In genomic region chr3:12578742-12579141, GRCh38 we compare ENCODE assay signal across 18 cellular contexts. TPM values are rescaled to one million over a fixed set of nuclear protein-coding genes. Genes with fewer than 3 reads are reported as not detected.
A peak's percentile ranks its signal among the peaks of the same experiment; 100 is the strongest.
DNase-seq lines count a peak whose midpoint lies in the region; ATAC-seq and TF ChIP-seq lines count a peak whose summit lies in the region.
"Had no signal": no experiment of that assay in that cellular context is flagged by ENCODE, and none has a peak within 500 bp of the region (broad histone marks: within the 10 kb centered on the region; RNA-seq: fewer than 3 reads in every experiment).

No MANE protein-coding gene starts in this region.

- H3K27me3 ChIP-seq in adipocyte (replicated peaks; ENCODE audit: control insufficient read depth, insufficient read depth, low read length) (no peaks in the 10 kb centered on the region), foreskin keratinocyte (no peaks in the 10 kb centered on the region)
- H3K27me3 ChIP-seq: heart left ventricle, testis had no signal

- H3K9ac ChIP-seq in adipocyte (ENCODE audit: low read length) = peak overlapping the region; percentile 31

- H3K4me1 ChIP-seq in adipocyte (ENCODE audit: control insufficient read depth, insufficient read depth, low read length) (peaks cover 58% of the 10 kb centered on the region), foreskin keratinocyte (no peaks in the 10 kb centered on the region)

- no peak overlapping the region for H3K27ac ChIP-seq in foreskin keratinocyte

- H3K4me3 ChIP-seq in AG09309 (ENCODE audit: control insufficient read depth, low read depth, low read length) (no peak overlapping the region), GM12864 (ENCODE audit: low read depth, low read length) (no peak overlapping the region), adipocyte (ENCODE audit: low read length) (no peak overlapping the region)
- H3K4me3 ChIP-seq: heart left ventricle, testis had no signal

- H3K36me3 ChIP-seq in adipocyte (ENCODE audit: control insufficient read depth, insufficient read depth, low read length, severe bottlenecking) = peaks cover 89% of the 10 kb centered on the region

- no peaks in the 10 kb centered on the region for H3K9me3 ChIP-seq in adipocyte (ENCODE audit: control insufficient read depth, low read length)
- H3K9me3 ChIP-seq: testis had no signal

- ATAC-seq in foreskin keratinocyte (no peak), HG02678 (IDR thresholded peaks at IDR 0.05; ENCODE audit: unreplicated experiment) (no peak)
- ATAC-seq: heart left ventricle had no signal

- DNase-seq in AG09309 (ENCODE audit: low read depth) (no peak), GM12864 (ENCODE audit: low read depth) (no peak), adipocyte (ENCODE audit: low read depth) (peak; percentile 14), foreskin keratinocyte (no peak), NCI-H2029 treated with DMSO at 0.1 percent for 48 hours (lab: John Stamatoyannopoulos, UW) (no peak), NCI-H82 treated with DMSO at 0.1 percent for 48 hours (lab: John Stamatoyannopoulos, UW; ENCODE audit: unreplicated experiment) (no peak), superior temporal gyrus (ENCODE audit: extremely low spot score) (no peak)
- DNase-seq: activated naive CD4-positive, alpha-beta T cell treated with Interleukin-2 at 50 U/mL for 16 hours; caudate nucleus; CD4-positive, alpha-beta memory T cell; GF-D8; heart left ventricle; kidney glomerular epithelial cell; NCI-H1417; NCI-H2227 treated with DMSO at 0.1 percent for 48 hours; testis had no signal

- TF ChIP-seq CTCF in AG09309 (IDR thresholded peaks at IDR 0.05; ENCODE audit: control insufficient read depth, insufficient read depth, low read depth, low read length, missing control alignments) (peak; percentile 25), GM12864 (IDR thresholded peaks at IDR 0.05; ENCODE audit: low read depth, low read length, missing control alignments) (peak; percentile 24), foreskin keratinocyte (conservative IDR thresholded peaks at IDR 0.05) (peak; percentile 21)

RNA-seq across cellular contexts. Expression of gene MKRN2, which starts 21.9 kb away (rescaled TPM):
- 26.1 and 28.2 TPM in 2 replicates for total RNA-seq in foreskin keratinocyte
- polyA plus RNA-seq in foreskin keratinocyte = 14.1 and 16.3 TPM in 2 replicates

RNA-seq across cellular contexts. Expression of gene MKRN2OS, which starts 33.4 kb away (rescaled TPM):
- 3.1 and 3.9 TPM in 2 replicates for total RNA-seq in foreskin keratinocyte
- 4.1 and 4.4 TPM in 2 replicates for polyA plus RNA-seq in foreskin keratinocyte
- total RNA-seq: CD4-positive, alpha-beta memory T cell; posterior vena cava; testis had no signal
- polyA plus RNA-seq: CD4-positive, alpha-beta memory T cell had no signal
